9 cellular contexts compared by ENCODE assay signal in the genomic region with DNA sequence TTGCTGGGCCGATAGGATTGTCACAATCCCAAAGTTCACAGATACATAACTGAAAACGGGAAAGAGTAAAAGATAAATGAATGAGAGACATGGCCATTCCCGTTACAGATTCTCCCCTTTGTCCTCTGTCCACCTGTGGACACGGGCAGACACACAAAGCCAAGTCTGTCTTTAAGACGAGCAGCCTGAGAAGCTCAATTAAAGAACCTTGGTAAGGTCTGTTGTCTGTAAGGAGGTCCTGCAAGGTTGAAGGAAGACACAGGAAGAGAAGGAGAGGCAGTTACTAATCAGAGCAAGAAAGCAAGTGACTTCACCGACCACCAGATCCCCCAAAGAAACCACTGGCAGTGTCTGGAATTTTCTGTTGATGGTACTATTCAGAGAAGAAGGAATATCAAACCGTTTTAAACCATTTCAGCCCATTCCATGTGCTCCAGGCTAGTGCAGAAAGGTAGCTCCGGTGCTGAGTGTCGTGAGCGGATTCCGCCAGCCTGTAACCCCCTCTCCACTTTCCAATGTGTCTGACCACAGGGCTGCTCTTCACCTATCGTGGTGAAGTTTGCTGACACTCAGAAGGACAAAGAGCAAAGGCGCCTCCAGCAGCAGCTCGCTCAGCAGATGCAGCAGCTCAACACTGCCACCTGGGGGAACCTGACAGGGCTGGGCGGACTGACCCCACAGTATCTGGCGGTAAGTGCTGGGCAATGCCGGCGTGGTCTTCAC.
DNase-seq lines count a peak whose midpoint lies in the region; ATAC-seq and TF ChIP-seq lines count a peak whose summit lies in the region.
"Had no signal": no experiment of that assay in that cellular context is flagged by ENCODE, and none has a peak within 500 bp of the region (broad histone marks: within the 10 kb centered on the region; RNA-seq: fewer than 3 reads in every experiment).

No MANE protein-coding gene starts in this region.

- H3K9ac ChIP-seq in neural progenitor cell = no peak overlapping the region
- H3K9ac ChIP-seq: BLaER1 treated with 17β-estradiol and CSF1 and Interleukin-3, amounts not matched to agents 10 nM and 100 nM had no signal

- peak; percentile 5 for DNase-seq in NCI-H1092 treated with DMSO at 0.1 percent for 48 hours (lab: John Stamatoyannopoulos, UW)
- no peak for DNase-seq in NCI-H1092 (lab: John Stamatoyannopoulos, UW)
- DNase-seq in NOMO-1 treated with DMSO at 0.1 percent for 48 hours (lab: John Stamatoyannopoulos, UW; ENCODE audit: unreplicated experiment) = peak; percentile 29
- peak; percentile 73 for DNase-seq in activated T-cell treated with anti-CD3 and anti-CD28 coated beads for 48 hours (ENCODE audit: low read depth)
- DNase-seq in esophagus squamous epithelium (lab: John Stamatoyannopoulos, UW) = no peak
- DNase-seq in neural progenitor cell (ENCODE audit: low spot score) = peak; percentile 93
- DNase-seq in stomach = peak; percentile 74

- TF ChIP-seq POLR2A in esophagus squamous epithelium (IDR thresholded peaks at IDR 0.05) = no peak
- TF ChIP-seq POLR2A in stomach (IDR thresholded peaks at IDR 0.05) = no peak

- H3K9me3 Mint-ChIP-seq in neural progenitor cell = no peaks in the 10 kb centered on the region

- peaks cover 8% of the 10 kb centered on the region for H3K36me3 Mint-ChIP-seq in neural progenitor cell

- no peak for TF ChIP-seq EP300 in stomach (IDR thresholded peaks at IDR 0.05)

- H3K27ac ChIP-seq in esophagus squamous epithelium (peak overlapping the region in 1 of 4 donors; percentile 2), neural progenitor cell (no peak overlapping the region), stomach (no peak overlapping the region)

- H3K9me3 ChIP-seq in esophagus squamous epithelium (no peaks in the 10 kb centered on the region), neural progenitor cell (ENCODE audit: low read depth) (no peaks in the 10 kb centered on the region), stomach (no peaks in the 10 kb centered on the region)
- H3K9me3 ChIP-seq: BLaER1 treated with 17β-estradiol and CSF1 and Interleukin-3, amounts not matched to agents 10 nM and 100 nM had no signal

- H3K4me3 Mint-ChIP-seq in neural progenitor cell = no peak overlapping the region

- no peak overlapping the region for H2AFZ ChIP-seq in neural progenitor cell (replicated peaks)

- intact Hi-C loops in esophagus squamous epithelium (cut with DNase I) = no loop called here
- intact Hi-C loops in stomach (cut with DNase I; ENCODE audit: low total_unique reads) = no loop called here

- H3K4me3 ChIP-seq in esophagus squamous epithelium = no peak overlapping the region
- no peak overlapping the region for H3K4me3 ChIP-seq in neural progenitor cell
- H3K4me3 ChIP-seq in stomach = no peak overlapping the region
- H3K4me3 ChIP-seq: BLaER1 treated with 17β-estradiol and CSF1 and Interleukin-3, amounts not matched to agents 10 nM and 100 nM had no signal

- TF ChIP-seq CTCF in esophagus squamous epithelium (IDR thresholded peaks at IDR 0.05) = peak; percentile 71 to 84 (median 74)
- peak; percentile 94 for TF ChIP-seq CTCF in neural progenitor cell (IDR thresholded peaks at IDR 0.05)
- peak in 5 of 7 experiments; percentile 65 to 90 (median 76) for TF ChIP-seq CTCF in stomach (IDR thresholded peaks at IDR 0.05)

- peak overlapping the region; percentile 31 for H3K4me2 ChIP-seq in neural progenitor cell
- H3K4me2 ChIP-seq: BLaER1 treated with 17β-estradiol and CSF1 and Interleukin-3, amounts not matched to agents 10 nM and 100 nM had no signal

- H3K36me3 ChIP-seq in esophagus squamous epithelium (peaks cover 0 to 51% (median 0%) of the 10 kb centered on the region in 3 donors), neural progenitor cell (no peaks in the 10 kb centered on the region), stomach (peaks cover 0 to 65% (median 42%) of the 10 kb centered on the region in 4 donors)

- no peaks in the 10 kb centered on the region for H3K79me2 ChIP-seq in neural progenitor cell (ENCODE audit: low read depth)

- no peaks in the 10 kb centered on the region for H3K27me3 ChIP-seq in esophagus squamous epithelium
- no peaks in the 10 kb centered on the region for H3K27me3 ChIP-seq in neural progenitor cell
- no peaks in the 10 kb centered on the region for H3K27me3 ChIP-seq in stomach
- H3K27me3 ChIP-seq: BLaER1 treated with 17β-estradiol and CSF1 and Interleukin-3, amounts not matched to agents 10 nM and 100 nM had no signal

- peaks cover 14% of the 10 kb centered on the region for H3F3A ChIP-seq in neural progenitor cell (ENCODE audit: low read depth)

- peaks cover 40% of the 10 kb centered on the region for H3K4me1 Mint-ChIP-seq in neural progenitor cell

- no peaks in the 10 kb centered on the region for H3K27me3 Mint-ChIP-seq in neural progenitor cell (ENCODE audit: insufficient read depth, low read depth)

- peak; percentile 72 for ATAC-seq in HG02870 (IDR thresholded peaks at IDR 0.05; ENCODE audit: unreplicated experiment)

- 36 to 49% methylated on average over 13 to 15 of the region's 18 CpGs for WGBS in esophagus squamous epithelium, 2 donors
- 31 to 51% (median 34%) methylated on average over 18 of the region's 18 CpGs for WGBS in stomach, 5 donors

- H3K27ac Mint-ChIP-seq in neural progenitor cell = peak overlapping the region; percentile 3

- peaks cover 0 to 19% (median 6%) of the 10 kb centered on the region in 3 donors for H3K4me1 ChIP-seq in esophagus squamous epithelium
- H3K4me1 ChIP-seq in neural progenitor cell = peaks cover 32% of the 10 kb centered on the region
- peaks cover 0 to 11% (median 3%) of the 10 kb centered on the region in 4 donors for H3K4me1 ChIP-seq in stomach

- no peaks in the 10 kb centered on the region for H4K20me1 ChIP-seq in neural progenitor cell (ENCODE audit: low read depth)

Comparison
In these comparisons a context has a peak if more than half of its experiments do, and no peak if none do; other contexts are left out.
1. DNase-seq: peak in NCI-H1092 treated with DMSO at 0.1 percent for 48 hours (single experiment), NOMO-1 treated with DMSO at 0.1 percent for 48 hours (single experiment), activated T-cell treated with anti-CD3 and anti-CD28 coated beads for 48 hours (single experiment), neural progenitor cell (single experiment) and stomach (single experiment); none in NCI-H1092 (single experiment) and esophagus squamous epithelium (single experiment).
2. Peak in every context shown above with its lines, with median percentiles within 50 percentile points of each other: CTCF ChIP-seq.